Comparison of ENCODE assay signal across 8 cellular contexts in genomic region chr12:56117082-56117706, GRCh38. TPM values are rescaled to one million over a fixed set of nuclear protein-coding genes. Genes with fewer than 3 reads are reported as not detected.
DNase-seq lines count a peak whose midpoint lies in the region; ATAC-seq, FAIRE-seq and TF ChIP-seq lines count a peak whose summit lies in the region.
"Not testable (repeated sequence)": the region's sequence is repeated elsewhere in the genome, so short reads cannot be mapped to it uniquely, and the experiment has no call there.

No MANE protein-coding gene starts in this region.

- WGBS in K562 (ENCODE audit: insufficient coverage, low coverage, missing lambda C conversion rate) = under 1% methylated on average over 10 of the region's 16 CpGs
- WGBS in lower leg skin, 2 donors = 2 to 5% methylated on average over 16 of the region's 16 CpGs
- 3 to 4% methylated on average over 16 of the region's 16 CpGs for WGBS in upper lobe of left lung, 2 donors

- H3K27me3 Mint-ChIP-seq in progenitor cell of endocrine pancreas = not testable (repeated sequence)

- peak; percentile 1; the same call in 1 of the 3 replicates for ATAC-seq in K562
- ATAC-seq in upper lobe of left lung (ENCODE audit: low FRiP score in 2 of 2) = not testable (repeated sequence)

- DNase-seq in NCI-H146 (lab: John Stamatoyannopoulos, UW) (peak; percentile 41), K562 (ENCODE audit: extremely low read depth in 1 of 4, low spot score in 3 of 4) (peak in 1 of 4 experiments; percentile 45)
- DNase-seq in WERI-Rb-1; fibroblast of lung (ENCODE audit: low read depth in 2 of 2); lower leg skin (ENCODE audit: low spot score in 2 of 2); progenitor cell of endocrine pancreas (ENCODE audit: low spot score, unreplicated experiment); upper lobe of left lung: not testable (repeated sequence)

- peaks cover 28% of the 10 kb centered on the region for H3K79me2 ChIP-seq in K562 (ENCODE audit: control insufficient read depth, insufficient read depth, low read length)
- H3K79me2 ChIP-seq in fibroblast of lung (ENCODE audit: control insufficient read depth, insufficient read depth, low read length) = peaks cover 14% of the 10 kb centered on the region

- not testable (repeated sequence) for H3K36me3 ChIP-seq in ES-I3 (ENCODE audit: insufficient read depth, low read length)
- peaks cover 43% of the 10 kb centered on the region for H3K36me3 ChIP-seq in WERI-Rb-1
- peaks cover 48% of the 10 kb centered on the region for H3K36me3 ChIP-seq in K562 (ENCODE audit: control insufficient read depth, insufficient read depth, low read length)
- peaks cover 10% of the 10 kb centered on the region for H3K36me3 ChIP-seq in fibroblast of lung (ENCODE audit: control insufficient read depth, insufficient read depth, low read length)
- peaks cover 9 to 44% (median 25%) of the 10 kb centered on the region in 4 donors for H3K36me3 ChIP-seq in upper lobe of left lung

- POLR2A ChIA-PET in K562 (lab: Yijun Ruan, JAX) = interaction anchor here (0.6 to 5.3 kb wide), 25 partner anchors 10 to 378 kb away, joined by 3 to 125 read pairs (median 8); partner anchors contain the start of genes COQ10A, ESYT1, MYL6 and PA2G4

- peaks cover 19% of the 10 kb centered on the region for H3K36me3 Mint-ChIP-seq in progenitor cell of endocrine pancreas (ENCODE audit: insufficient read depth)

- H3K9ac ChIP-seq in ES-I3 (ENCODE audit: low read depth, low read length) = peak overlapping the region; percentile 92
- peak overlapping the region; percentile 90 to 97 for H3K9ac ChIP-seq in K562 (ENCODE audit: insufficient read depth in 1 of 2, low read depth in 2 of 2, low read length in 2 of 2)
- H3K9ac ChIP-seq in fibroblast of lung (ENCODE audit: insufficient read depth, low read length) = peak overlapping the region; percentile 75

- peak overlapping the region; percentile 96 for H3K4me3 ChIP-seq in WERI-Rb-1 (ENCODE audit: low read depth, low read length)
- peak overlapping the region; percentile 59 for H3K4me3 ChIP-seq in K562
- H3K4me3 ChIP-seq in fibroblast of lung (replicated peaks in 1 of 4; ENCODE audit: control extremely low read depth in 1 of 4, insufficient read depth in 1 of 4, low read depth in 3 of 4, low read length in 4 of 4) = peak overlapping the region; percentile 56 to 98 (median 70)
- H3K4me3 ChIP-seq in lower leg skin (ENCODE audit: low read depth, poor library complexity, severe bottlenecking) = peak overlapping the region; percentile 57
- peak overlapping the region; percentile 68 to 86 (median 74) for H3K4me3 ChIP-seq in upper lobe of left lung

- peaks cover 22% of the 10 kb centered on the region for H3K4me1 Mint-ChIP-seq in progenitor cell of endocrine pancreas (ENCODE audit: low read depth)

- H3K27ac ChIP-seq in WERI-Rb-1 (peak overlapping the region; percentile 89), K562 (ENCODE audit: extremely low read depth, low read depth, low read length) (peak overlapping the region; percentile 97), fibroblast of lung (ENCODE audit: insufficient read depth, low read length) (peak overlapping the region; percentile 91), upper lobe of left lung (peak overlapping the region; percentile 94 to 97 (median 96))

- H3K27ac Mint-ChIP-seq in progenitor cell of endocrine pancreas = peak overlapping the region; percentile 99

- not testable (repeated sequence) for H3K27me3 ChIP-seq in WERI-Rb-1 (ENCODE audit: insufficient read depth, low read depth, severe bottlenecking); K562 (ENCODE audit: control insufficient read depth in 2 of 2, insufficient read depth in 2 of 2, low read length in 2 of 2); fibroblast of lung (ENCODE audit: control insufficient read depth, insufficient read depth, low read length); upper lobe of left lung

- not testable (repeated sequence) for H3K4me1 ChIP-seq in ES-I3 (ENCODE audit: insufficient read depth, low read length)
- H3K4me1 ChIP-seq in K562 (replicated peaks in 1 of 2; ENCODE audit: control insufficient read depth in 2 of 2, insufficient read depth in 2 of 2, low read length in 2 of 2) (peaks cover 16 to 17% of the 10 kb centered on the region in 2 experiments), fibroblast of lung (ENCODE audit: control insufficient read depth, extremely low read depth, insufficient read depth, low read length) (peaks cover 16% of the 10 kb centered on the region), upper lobe of left lung (peaks cover 16 to 33% (median 29%) of the 10 kb centered on the region in 4 donors)

- H3K4me3 Mint-ChIP-seq in progenitor cell of endocrine pancreas (ENCODE audit: low read depth) = peak overlapping the region; percentile 96

- not testable (repeated sequence) for TF ChIP-seq RAD21 in K562 (CRISPR knock-in tag; conservative IDR thresholded peaks at IDR 0.05 in 1 of 2, IDR thresholded peaks at IDR 0.05 in 1 of 2)

- H4K20me1 ChIP-seq in K562 (replicated peaks; ENCODE audit: control insufficient read depth, insufficient read depth, low read length); fibroblast of lung (ENCODE audit: control insufficient read depth, extremely low read depth, insufficient read depth, low read length): not testable (repeated sequence)

- in situ Hi-C loops in K562 (cut with MboI) = not testable (repeated sequence)

- H3K4me2 ChIP-seq in K562 (ENCODE audit: insufficient read depth, low read length) (peak overlapping the region; percentile 95), fibroblast of lung (ENCODE audit: extremely low read depth, insufficient read depth, low read length) (peak overlapping the region; percentile 88)

- not testable (repeated sequence) for H3K9me1 ChIP-seq in K562 (ENCODE audit: control insufficient read depth, insufficient read depth, low read length)

- CTCF ChIA-PET in K562 (lab: Yijun Ruan, JAX; ENCODE audit: low intra/inter-chr PET ratio) = interaction anchor here (3.4 to 3.8 kb wide), 2 partner anchors 73 to 107 kb away, joined by 18 to 36 read pairs; partner anchors contain the start of genes NABP2 and SMARCC2

- not testable (repeated sequence) for FAIRE-seq in K562 (lab: Jason Lieb, UNC)

- intact Hi-C loops in K562 (cut with micrococcal nuclease) = loop anchor here (5.0 kb wide), 2 partner anchors 40 to 520 kb away; partner anchors contain the start of gene MYL6
- intact Hi-C loops in lower leg skin (cut with DNase I; ENCODE audit: low total_unique reads) = not testable (repeated sequence)

- not testable (repeated sequence) for H3K9me3 ChIP-seq in ES-I3 (ENCODE audit: control insufficient read depth, insufficient read depth, low read length); WERI-Rb-1 (ENCODE audit: severe bottlenecking); K562 (replicated peaks; ENCODE audit: control insufficient read depth, insufficient read depth, low read depth, low read length); fibroblast of lung (ENCODE audit: control insufficient read depth, insufficient read depth, low read depth, low read length); upper lobe of left lung

- not testable (repeated sequence) for H2AFZ ChIP-seq in K562 (ENCODE audit: low read depth, low read length); fibroblast of lung (ENCODE audit: low read length)

- TF ChIP-seq POLR2A in K562 (conservative IDR thresholded peaks at IDR 0.05); lower leg skin (IDR thresholded peaks at IDR 0.05); upper lobe of left lung (IDR thresholded peaks at IDR 0.05): not testable (repeated sequence)

- TF ChIP-seq CTCF in WERI-Rb-1 (IDR thresholded peaks at IDR 0.05; ENCODE audit: low read depth, low read length); K562 (IDR thresholded peaks at IDR 0.05 in 2 of 3, conservative IDR thresholded peaks at IDR 0.05 in 1 of 3; ENCODE audit: insufficient read depth in 2 of 3, low read depth in 1 of 3, low read length in 3 of 3); fibroblast of lung (conservative IDR thresholded peaks at IDR 0.05 in 1 of 2, IDR thresholded peaks at IDR 0.05 in 1 of 2; ENCODE audit: low read depth in 1 of 2, low read length in 2 of 2); lower leg skin (IDR thresholded peaks at IDR 0.05); progenitor cell of endocrine pancreas (IDR thresholded peaks at IDR 0.05; ENCODE audit: unreplicated experiment); upper lobe of left lung (IDR thresholded peaks at IDR 0.05): not testable (repeated sequence)

- H3K9me3 Mint-ChIP-seq in progenitor cell of endocrine pancreas (ENCODE audit: low read depth) = not testable (repeated sequence)

- not testable (repeated sequence) for TF ChIP-seq EP300 in K562 (IDR thresholded peaks at IDR 0.05; ENCODE audit: low read length); upper lobe of left lung (IDR thresholded peaks at IDR 0.05)

- not testable (repeated sequence) for BruUV-seq in K562 (replicated peaks; lab: Mats Ljungman, UMichigan)

RNA-seq across cellular contexts. Expression of gene RPL41, which starts 0.8 kb away (rescaled TPM):
- 471 and 502 TPM in 2 replicates for total RNA-seq in K562 (2011; cell fraction: chromatin; rRNA removed; ENCODE audit: low replicate concordance)
- total RNA-seq in K562 (2011; cell fraction: nucleolus; rRNA removed) = 714 and 769 TPM in 2 replicates
- total RNA-seq in K562 (2011; cell fraction: nucleoplasm; rRNA removed) = 1,389 and 2,616 TPM in 2 replicates
- 4,680 and 5,042 TPM in 2 replicates for total RNA-seq in K562 (2014; rRNA removed)
- total RNA-seq in K562 (2014; rRNA removed; fragmentation: Illumina TruSeq; extraction: Trizol) = 4,828 and 4,834 TPM in 2 replicates
- total RNA-seq in K562 (2015; rRNA removed; fragmentation: Illumina TruSeq; extraction: Trizol) = 4,355 and 4,529 TPM in 2 replicates
- 3,403 and 3,805 TPM in 2 replicates for total RNA-seq in K562 (2021)
- polyA plus RNA-seq in K562 (2011; rRNA removed) = 9,327 and 10,494 TPM in 2 replicates
- polyA plus RNA-seq in K562 (2011; cell fraction: cytosol; rRNA removed) = 7,179 and 13,806 TPM in 2 replicates
- polyA plus RNA-seq in K562 (2011; cell fraction: nucleus; rRNA removed) = 2,948 and 5,202 TPM in 2 replicates
- 7,782 and 11,481 TPM in 2 replicates for polyA plus RNA-seq in K562 (2012)
- 5,551 and 5,604 TPM in 2 replicates for polyA plus RNA-seq in K562 (2014; fragmentation: Illumina TruSeq; extraction: Trizol)
- over 10,000 TPM; 10,697 to 11,276 TPM for polyA plus RNA-seq in K562 (2014; fragmentation: Nextera tagmentation; extraction: Ambion mirVana)
- polyA plus RNA-seq in K562 (2014; rRNA removed) = 6,115 and 7,868 TPM in 2 replicates
- polyA minus RNA-seq in K562 (2011; rRNA and poly(A)+ RNA removed) = 1,996 and 2,558 TPM in 2 replicates
- 912 and 1,093 TPM in 2 replicates for polyA minus RNA-seq in K562 (2011; cell fraction: cytosol; rRNA and poly(A)+ RNA removed)
- 197 and 533 TPM in 2 replicates for polyA minus RNA-seq in K562 (2011; cell fraction: nucleus; rRNA and poly(A)+ RNA removed)
- 2,664 and 4,175 TPM in 2 replicates for total RNA-seq in fibroblast of lung
- polyA plus RNA-seq in fibroblast of lung = 6,961 and 9,604 TPM in 2 replicates
- polyA plus RNA-seq in fibroblast of lung (2012) = 7,932 and 8,024 TPM in 2 replicates
- 1,416 and 1,475 TPM in 2 replicates for polyA minus RNA-seq in fibroblast of lung (ENCODE audit: low replicate concordance)
- total RNA-seq in lower leg skin = 1,000 to 10,000 TPM; 3,201 to 5,967 (median 4,725) TPM
- 3,912 and 3,916 TPM in 2 replicates for total RNA-seq in progenitor cell of endocrine pancreas
- 1,000 to 10,000 TPM; 1,377 to 3,349 (median 3,110) TPM for total RNA-seq in upper lobe of left lung

RNA-seq across cellular contexts. Expression of gene ZC3H10, which starts 0.9 kb away (rescaled TPM):
- 9.2 and 15.6 TPM in 2 replicates for total RNA-seq in K562 (2011; cell fraction: chromatin; rRNA removed; ENCODE audit: low replicate concordance)
- 12.5 and 14.0 TPM in 2 replicates for total RNA-seq in K562 (2011; cell fraction: nucleolus; rRNA removed)
- total RNA-seq in K562 (2011; cell fraction: nucleoplasm; rRNA removed) = 16.0 and 23.7 TPM in 2 replicates
- total RNA-seq in K562 (2014; rRNA removed) = 2.2 and 2.3 TPM in 2 replicates
- total RNA-seq in K562 (2014; rRNA removed; fragmentation: Illumina TruSeq; extraction: Trizol) = 2.4 and 2.7 TPM in 2 replicates
- total RNA-seq in K562 (2015; rRNA removed; fragmentation: Illumina TruSeq; extraction: Trizol) = 3.0 and 3.8 TPM in 2 replicates
- 3.3 and 4.1 TPM in 2 replicates for total RNA-seq in K562 (2021)
- polyA plus RNA-seq in K562 (2011; rRNA removed) = 1.0 and 1.1 TPM in 2 replicates
- polyA plus RNA-seq in K562 (2011; cell fraction: cytosol; rRNA removed) = 1.1 and 1.5 TPM in 2 replicates
- polyA plus RNA-seq in K562 (2011; cell fraction: nucleus; rRNA removed) = 3.3 and 4.3 TPM in 2 replicates
- polyA plus RNA-seq in K562 (2012) = 1.9 and 2.8 TPM in 2 replicates
- 1.6 and 1.9 TPM in 2 replicates for polyA plus RNA-seq in K562 (2014; fragmentation: Illumina TruSeq; extraction: Trizol)
- polyA plus RNA-seq in K562 (2014; fragmentation: Nextera tagmentation; extraction: Ambion mirVana) = under 1 TPM; 0.31 to 0.46 TPM
- 1.4 and 1.7 TPM in 2 replicates for polyA plus RNA-seq in K562 (2014; rRNA removed)
- 5.3 and 6.2 TPM in 2 replicates for polyA minus RNA-seq in K562 (2011; rRNA and poly(A)+ RNA removed)
- 0.95 and 1.5 TPM in 2 replicates for polyA minus RNA-seq in K562 (2011; cell fraction: cytosol; rRNA and poly(A)+ RNA removed)
- polyA minus RNA-seq in K562 (2011; cell fraction: nucleus; rRNA and poly(A)+ RNA removed) = 9.2 and 17.8 TPM in 2 replicates
- 5.6 and 7.2 TPM in 2 replicates for total RNA-seq in fibroblast of lung
- 1.8 and 1.9 TPM in 2 replicates for polyA plus RNA-seq in fibroblast of lung
- 1.9 and 3.5 TPM in 2 replicates for polyA plus RNA-seq in fibroblast of lung (2012)
- polyA minus RNA-seq in fibroblast of lung (ENCODE audit: low replicate concordance) = 2.9 and 4.0 TPM in 2 replicates
- total RNA-seq in lower leg skin = 1 to 10 TPM; 3.4 to 4.4 (median 3.7) TPM
- total RNA-seq in progenitor cell of endocrine pancreas = 12.0 and 13.8 TPM in 2 replicates
- 10 to 100 TPM in 2 of 6 donors, 1 to 10 TPM in 4; 2.1 to 22.0 (median 6.4) TPM for total RNA-seq in upper lobe of left lung

RNA-seq across cellular contexts. Expression of gene ESYT1, which starts 10.9 kb away (rescaled TPM):
- total RNA-seq in K562 (2011; cell fraction: chromatin; rRNA removed; ENCODE audit: low replicate concordance) = 495 and 946 TPM in 2 replicates
- 651 and 665 TPM in 2 replicates for total RNA-seq in K562 (2011; cell fraction: nucleolus; rRNA removed)
- 590 and 653 TPM in 2 replicates for total RNA-seq in K562 (2011; cell fraction: nucleoplasm; rRNA removed)
- total RNA-seq in K562 (2014; rRNA removed) = 176 and 237 TPM in 2 replicates
- 113 and 132 TPM in 2 replicates for total RNA-seq in K562 (2014; rRNA removed; fragmentation: Illumina TruSeq; extraction: Trizol)
- total RNA-seq in K562 (2015; rRNA removed; fragmentation: Illumina TruSeq; extraction: Trizol) = 132 and 133 TPM in 2 replicates
- total RNA-seq in K562 (2021) = 237 and 251 TPM in 2 replicates
- polyA plus RNA-seq in K562 (2011; rRNA removed) = 164 and 228 TPM in 2 replicates
- 207 and 344 TPM in 2 replicates for polyA plus RNA-seq in K562 (2011; cell fraction: cytosol; rRNA removed)
- polyA plus RNA-seq in K562 (2011; cell fraction: nucleus; rRNA removed) = 429 and 469 TPM in 2 replicates
- 168 and 357 TPM in 2 replicates for polyA plus RNA-seq in K562 (2012)
- 396 and 420 TPM in 2 replicates for polyA plus RNA-seq in K562 (2014; fragmentation: Illumina TruSeq; extraction: Trizol)
- 100 to 1,000 TPM; 156 to 194 TPM for polyA plus RNA-seq in K562 (2014; fragmentation: Nextera tagmentation; extraction: Ambion mirVana)
- polyA plus RNA-seq in K562 (2014; rRNA removed) = 146 and 160 TPM in 2 replicates
- polyA minus RNA-seq in K562 (2011; rRNA and poly(A)+ RNA removed) = 245 and 274 TPM in 2 replicates
- 212 and 259 TPM in 2 replicates for polyA minus RNA-seq in K562 (2011; cell fraction: cytosol; rRNA and poly(A)+ RNA removed)
- 126 and 169 TPM in 2 replicates for polyA minus RNA-seq in K562 (2011; cell fraction: nucleus; rRNA and poly(A)+ RNA removed)
- total RNA-seq in fibroblast of lung = 261 and 446 TPM in 2 replicates
- 182 and 260 TPM in 2 replicates for polyA plus RNA-seq in fibroblast of lung
- 135 and 167 TPM in 2 replicates for polyA plus RNA-seq in fibroblast of lung (2012)
- polyA minus RNA-seq in fibroblast of lung (ENCODE audit: low replicate concordance) = 837 and 884 TPM in 2 replicates
- 10 to 100 TPM; 51.2 to 84.1 (median 64.9) TPM for total RNA-seq in lower leg skin
- 102 TPM in 2 replicates for total RNA-seq in progenitor cell of endocrine pancreas
- total RNA-seq in upper lobe of left lung = 100 to 1,000 TPM in 5 of 6 donors, 10 to 100 TPM in 1; 73.9 to 132 (median 112) TPM

RNA-seq across cellular contexts. Expression of gene PA2G4, which starts 12.8 kb away (rescaled TPM):
- total RNA-seq in K562 (2011; cell fraction: chromatin; rRNA removed; ENCODE audit: low replicate concordance) = 443 and 498 TPM in 2 replicates
- total RNA-seq in K562 (2011; cell fraction: nucleolus; rRNA removed) = 275 and 278 TPM in 2 replicates
- 263 and 304 TPM in 2 replicates for total RNA-seq in K562 (2011; cell fraction: nucleoplasm; rRNA removed)
- 740 and 811 TPM in 2 replicates for total RNA-seq in K562 (2014; rRNA removed)
- total RNA-seq in K562 (2014; rRNA removed; fragmentation: Illumina TruSeq; extraction: Trizol) = 547 and 561 TPM in 2 replicates
- total RNA-seq in K562 (2015; rRNA removed; fragmentation: Illumina TruSeq; extraction: Trizol) = 712 TPM in 2 replicates
- total RNA-seq in K562 (2021) = 463 and 470 TPM in 2 replicates
- 650 and 925 TPM in 2 replicates for polyA plus RNA-seq in K562 (2011; rRNA removed)
- 274 and 376 TPM in 2 replicates for polyA plus RNA-seq in K562 (2011; cell fraction: cytosol; rRNA removed)
- 287 and 371 TPM in 2 replicates for polyA plus RNA-seq in K562 (2011; cell fraction: nucleus; rRNA removed)
- 289 and 533 TPM in 2 replicates for polyA plus RNA-seq in K562 (2012)
- polyA plus RNA-seq in K562 (2014; fragmentation: Illumina TruSeq; extraction: Trizol) = 777 and 884 TPM in 2 replicates
- 100 to 1,000 TPM; 230 to 303 TPM for polyA plus RNA-seq in K562 (2014; fragmentation: Nextera tagmentation; extraction: Ambion mirVana)
- 637 and 638 TPM in 2 replicates for polyA plus RNA-seq in K562 (2014; rRNA removed)
- polyA minus RNA-seq in K562 (2011; rRNA and poly(A)+ RNA removed) = 622 and 730 TPM in 2 replicates
- polyA minus RNA-seq in K562 (2011; cell fraction: cytosol; rRNA and poly(A)+ RNA removed) = 223 and 281 TPM in 2 replicates
- polyA minus RNA-seq in K562 (2011; cell fraction: nucleus; rRNA and poly(A)+ RNA removed) = 90.7 and 174 TPM in 2 replicates
- 92.2 and 93.5 TPM in 2 replicates for total RNA-seq in fibroblast of lung
- 202 and 342 TPM in 2 replicates for polyA plus RNA-seq in fibroblast of lung
- 94.2 and 182 TPM in 2 replicates for polyA plus RNA-seq in fibroblast of lung (2012)
- 12.2 and 20.4 TPM in 2 replicates for polyA minus RNA-seq in fibroblast of lung (ENCODE audit: low replicate concordance)
- 100 to 1,000 TPM; 118 to 201 (median 130) TPM for total RNA-seq in lower leg skin
- 103 and 106 TPM in 2 replicates for total RNA-seq in progenitor cell of endocrine pancreas
- 100 to 1,000 TPM in 1 of 6 donors, 10 to 100 TPM in 5; 36.7 to 103 (median 70.7) TPM for total RNA-seq in upper lobe of left lung

RNA-seq across cellular contexts. Expression of gene MYL6B, which starts 35.2 kb away (rescaled TPM):
- total RNA-seq in K562 (2011; cell fraction: chromatin; rRNA removed; ENCODE audit: low replicate concordance) = 35.1 and 55.9 TPM in 2 replicates
- total RNA-seq in K562 (2011; cell fraction: nucleolus; rRNA removed) = 41.3 and 44.7 TPM in 2 replicates
- total RNA-seq in K562 (2011; cell fraction: nucleoplasm; rRNA removed) = 39.9 and 49.7 TPM in 2 replicates
- 67.3 and 70.7 TPM in 2 replicates for total RNA-seq in K562 (2014; rRNA removed)
- total RNA-seq in K562 (2014; rRNA removed; fragmentation: Illumina TruSeq; extraction: Trizol) = 32.9 and 42.8 TPM in 2 replicates
- total RNA-seq in K562 (2015; rRNA removed; fragmentation: Illumina TruSeq; extraction: Trizol) = 65.2 and 69.4 TPM in 2 replicates
- total RNA-seq in K562 (2021) = 77.3 and 95.4 TPM in 2 replicates
- polyA plus RNA-seq in K562 (2011; rRNA removed) = 65.7 and 66.5 TPM in 2 replicates
- polyA plus RNA-seq in K562 (2011; cell fraction: cytosol; rRNA removed) = 64.6 and 71.6 TPM in 2 replicates
- polyA plus RNA-seq in K562 (2011; cell fraction: nucleus; rRNA removed) = 40.3 and 43.8 TPM in 2 replicates
- 67.7 and 86.1 TPM in 2 replicates for polyA plus RNA-seq in K562 (2012)
- 55.7 and 65.2 TPM in 2 replicates for polyA plus RNA-seq in K562 (2014; fragmentation: Illumina TruSeq; extraction: Trizol)
- polyA plus RNA-seq in K562 (2014; fragmentation: Nextera tagmentation; extraction: Ambion mirVana) = 10 to 100 TPM; 48.2 to 68.6 TPM
- 69.7 and 75.5 TPM in 2 replicates for polyA plus RNA-seq in K562 (2014; rRNA removed)
- 29.8 and 36.9 TPM in 2 replicates for polyA minus RNA-seq in K562 (2011; rRNA and poly(A)+ RNA removed)
- 14.5 and 23.7 TPM in 2 replicates for polyA minus RNA-seq in K562 (2011; cell fraction: cytosol; rRNA and poly(A)+ RNA removed)
- 14.0 and 19.5 TPM in 2 replicates for polyA minus RNA-seq in K562 (2011; cell fraction: nucleus; rRNA and poly(A)+ RNA removed)
- total RNA-seq in fibroblast of lung = 71.7 and 98.6 TPM in 2 replicates
- 87.7 and 99.1 TPM in 2 replicates for polyA plus RNA-seq in fibroblast of lung
- 163 and 171 TPM in 2 replicates for polyA plus RNA-seq in fibroblast of lung (2012)
- 40.3 and 69.5 TPM in 2 replicates for polyA minus RNA-seq in fibroblast of lung (ENCODE audit: low replicate concordance)
- total RNA-seq in lower leg skin = 10 to 100 TPM in 3 of 4 donors, 1 to 10 TPM in 1; 9.0 to 40.1 (median 22.5) TPM
- 169 and 172 TPM in 2 replicates for total RNA-seq in progenitor cell of endocrine pancreas
- total RNA-seq in upper lobe of left lung = 10 to 100 TPM; 10.5 to 38.4 (median 29.1) TPM
